27 cellular contexts compared by ENCODE assay signal in genomic region chr1:66553846-66554245, GRCh38. TPM values are rescaled to one million over a fixed set of nuclear protein-coding genes. Genes with fewer than 3 reads are reported as not detected.
DNase-seq lines count a peak whose midpoint lies in the region; ATAC-seq, FAIRE-seq and TF ChIP-seq lines count a peak whose summit lies in the region.
"Had no signal": no experiment of that assay in that cellular context is flagged by ENCODE, and none has a peak within 500 bp of the region (broad histone marks: within the 10 kb centered on the region; RNA-seq: fewer than 3 reads in every experiment).

No MANE protein-coding gene starts in this region.

- no peaks in the 10 kb centered on the region for H3K27me3 Mint-ChIP-seq in astrocyte (ENCODE audit: low read depth, unreplicated experiment)
- peaks cover 11% of the 10 kb centered on the region for H3K27me3 Mint-ChIP-seq in stimulated activated memory B cell treated with anti-CD40 and anti-IgM and Interleukin-4, amounts not matched to agents 10 μg/mL and 1 μg/mL and 100 μg/mL, for 72 hours

- H3K27me3 ChIP-seq in GM23248 (replicated peaks; ENCODE audit: insufficient read depth): no peaks in the 10 kb centered on the region
- no peaks in the 10 kb centered on the region for H3K27me3 ChIP-seq in astrocyte (ENCODE audit: insufficient read depth, low read length)
- H3K27me3 ChIP-seq in smooth muscle cell (ENCODE audit: low read depth): no peaks in the 10 kb centered on the region
- H3K27me3 ChIP-seq: esophagus muscularis mucosa, right atrium auricular region had no signal

- H3K36me3 Mint-ChIP-seq in astrocyte (ENCODE audit: low read depth, unreplicated experiment): peaks cover 4% of the 10 kb centered on the region
- no peaks in the 10 kb centered on the region for H3K36me3 Mint-ChIP-seq in stimulated activated memory B cell treated with anti-CD40 and anti-IgM and Interleukin-4, amounts not matched to agents 10 μg/mL and 1 μg/mL and 100 μg/mL, for 72 hours
- H3K36me3 Mint-ChIP-seq: activated naive CD4-positive, alpha-beta T cell treated with anti-CD3 and anti-CD28 coated beads, Interleukin-2, amount 10 ng/mL, durations not matched to agents 7 days and 5 days; naive thymus-derived CD4-positive, alpha-beta T cell had no signal

- H3K79me2 ChIP-seq in GM23248 (ENCODE audit: insufficient read depth): no peaks in the 10 kb centered on the region
- H3K79me2 ChIP-seq in astrocyte (ENCODE audit: insufficient read depth, low read length): peaks cover 20% of the 10 kb centered on the region
- no peaks in the 10 kb centered on the region for H3K79me2 ChIP-seq in smooth muscle cell (ENCODE audit: low read depth)

- H3K4me3 ChIP-seq in AG04449 (ENCODE audit: low read depth, low read length) (no peak overlapping the region), GM23248 (no peak overlapping the region), astrocyte (ENCODE audit: insufficient read depth, low read depth, low read length) (no peak overlapping the region), foreskin fibroblast (ENCODE audit: low read depth in 1 of 2, low read length in 2 of 2) (no peak overlapping the region), smooth muscle cell (no peak overlapping the region)
- H3K4me3 ChIP-seq: esophagus muscularis mucosa, right atrium auricular region had no signal

- 0 out of 2 replicates have a peak overlapping the region, but pooled peaks have one; percentile 1 for H2AFZ ChIP-seq in GM23248
- no peak overlapping the region for H2AFZ ChIP-seq in astrocyte (ENCODE audit: low read depth, low read length)
- no peak overlapping the region for H2AFZ ChIP-seq in smooth muscle cell (ENCODE audit: low read depth)

- no peaks in the 10 kb centered on the region for H4K20me1 ChIP-seq in GM23248 (ENCODE audit: insufficient read depth)
- no peaks in the 10 kb centered on the region for H4K20me1 ChIP-seq in astrocyte (ENCODE audit: insufficient read depth, low read length)
- no peaks in the 10 kb centered on the region for H4K20me1 ChIP-seq in smooth muscle cell (ENCODE audit: low read depth)

- FAIRE-seq in astrocyte (lab: Jason Lieb, UNC): no peak
- FAIRE-seq: A204.1 had no signal

- CTCF ChIA-PET in AG04449 (lab: Yijun Ruan, JAX): interaction anchor here (1.0 to 1.3 kb wide), 3 partner anchors 9 to 172 kb away, joined by 3 to 5 read pairs (median 4); no protein-coding TSS in a partner anchor

- H3K36me3 ChIP-seq in GM23248 (ENCODE audit: low read depth) (no peaks in the 10 kb centered on the region), astrocyte (ENCODE audit: insufficient read depth, low read length) (no peaks in the 10 kb centered on the region), smooth muscle cell (ENCODE audit: low read depth) (no peaks in the 10 kb centered on the region)
- H3K36me3 ChIP-seq: esophagus muscularis mucosa, right atrium auricular region had no signal

- peak overlapping the region; percentile 59 for H3K27ac Mint-ChIP-seq in astrocyte (ENCODE audit: unreplicated experiment)
- no peak overlapping the region for H3K27ac Mint-ChIP-seq in stimulated activated memory B cell treated with anti-CD40 and anti-IgM and Interleukin-4, amounts not matched to agents 10 μg/mL and 1 μg/mL and 100 μg/mL, for 72 hours
- H3K27ac Mint-ChIP-seq: activated naive CD4-positive, alpha-beta T cell treated with anti-CD3 and anti-CD28 coated beads, Interleukin-2, amount 10 ng/mL, durations not matched to agents 7 days and 5 days; naive thymus-derived CD4-positive, alpha-beta T cell had no signal

- H3K9ac ChIP-seq in GM23248 (no peak overlapping the region), astrocyte (ENCODE audit: low read length) (no peak overlapping the region), smooth muscle cell (ENCODE audit: low read depth) (no peak overlapping the region)
- H3K9ac ChIP-seq: KMS-11 had no signal

- peaks cover 4% of the 10 kb centered on the region for H3K4me1 Mint-ChIP-seq in astrocyte (ENCODE audit: low read depth, unreplicated experiment)
- H3K4me1 Mint-ChIP-seq in stimulated activated memory B cell treated with anti-CD40 and anti-IgM and Interleukin-4, amounts not matched to agents 10 μg/mL and 1 μg/mL and 100 μg/mL, for 72 hours: no peaks in the 10 kb centered on the region
- H3K4me1 Mint-ChIP-seq: activated naive CD4-positive, alpha-beta T cell treated with anti-CD3 and anti-CD28 coated beads, Interleukin-2, amount 10 ng/mL, durations not matched to agents 7 days and 5 days; naive thymus-derived CD4-positive, alpha-beta T cell had no signal

- peaks cover 20% of the 10 kb centered on the region for H3K4me1 ChIP-seq in GM23248 (ENCODE audit: insufficient read depth)
- H3K4me1 ChIP-seq in astrocyte (ENCODE audit: insufficient read depth, low read length): no peaks in the 10 kb centered on the region
- H3K4me1 ChIP-seq in smooth muscle cell (ENCODE audit: low read depth): no peaks in the 10 kb centered on the region
- H3K4me1 ChIP-seq: right atrium auricular region had no signal

- H3F3A ChIP-seq in GM23248 (ENCODE audit: insufficient read depth) (peaks cover 30% of the 10 kb centered on the region), smooth muscle cell (ENCODE audit: low read depth) (no peaks in the 10 kb centered on the region)

- H3K9me3 Mint-ChIP-seq in astrocyte (ENCODE audit: unreplicated experiment): peaks cover 6% of the 10 kb centered on the region
- no peaks in the 10 kb centered on the region for H3K9me3 Mint-ChIP-seq in stimulated activated memory B cell treated with anti-CD40 and anti-IgM and Interleukin-4, amounts not matched to agents 10 μg/mL and 1 μg/mL and 100 μg/mL, for 72 hours
- H3K9me3 Mint-ChIP-seq: activated naive CD4-positive, alpha-beta T cell treated with anti-CD3 and anti-CD28 coated beads, Interleukin-2, amount 10 ng/mL, durations not matched to agents 7 days and 5 days; activated T-cell treated with anti-CD3 and anti-CD28 coated beads, Interleukin-2, amount 50 U/mL, for 4 hours; naive thymus-derived CD4-positive, alpha-beta T cell had no signal

- POLR2A ChIA-PET in AG04449 (lab: Yijun Ruan, JAX): interaction anchor here (0.6 to 1.2 kb wide), 6 partner anchors 9 to 1620 kb away, joined by 3 to 5 read pairs (median 4); partner anchors contain the start of gene SGIP1

- ATAC-seq in stimulated activated memory B cell treated with anti-CD40 and anti-IgM and Interleukin-4, amounts not matched to agents 10 μg/mL and 1 μg/mL and 100 μg/mL, for 72 hours: no peak
- ATAC-seq: activated T-cell treated with anti-CD3 and anti-CD28 coated beads, Interleukin-2, amount 50 U/mL, for 4 hours; left cardiac atrium; naive thymus-derived CD4-positive, alpha-beta T cell had no signal

- H3K4me2 ChIP-seq in GM23248 (ENCODE audit: unreplicated experiment) (no peak overlapping the region), astrocyte (ENCODE audit: low read length) (no peak overlapping the region), smooth muscle cell (no peak overlapping the region)
- H3K4me2 ChIP-seq: KMS-11 had no signal

- no peaks in the 10 kb centered on the region for H3K9me2 ChIP-seq in GM23248 (ENCODE audit: insufficient read depth)

- in situ Hi-C loops in GM23248 (cut with MboI): no loop called here

- H3K9me3 ChIP-seq in GM23248 (ENCODE audit: low read depth) (no peaks in the 10 kb centered on the region), astrocyte (ENCODE audit: insufficient read depth, low read depth, low read length) (no peaks in the 10 kb centered on the region), smooth muscle cell (replicated peaks; ENCODE audit: low read depth) (no peaks in the 10 kb centered on the region)
- H3K9me3 ChIP-seq: esophagus muscularis mucosa, right atrium auricular region had no signal

- TF ChIP-seq CTCF in AG04449 (IDR thresholded peaks at IDR 0.05; ENCODE audit: insufficient read depth, low read length, missing control alignments) (no peak), astrocyte (IDR thresholded peaks at IDR 0.05; ENCODE audit: insufficient read depth, low read depth, low read length) (no peak), foreskin fibroblast (IDR thresholded peaks at IDR 0.05; ENCODE audit: low read depth, low read length) (no peak), GM20000 (IDR thresholded peaks at IDR 0.05; ENCODE audit: extremely low read depth, missing control alignments) (no peak), smooth muscle cell (IDR thresholded peaks at IDR 0.05; ENCODE audit: borderline replicate concordance, insufficient read depth, poor library complexity, severe bottlenecking) (no peak)

- DNase-seq in AG04449 (ENCODE audit: low read depth, low spot score) (peak; percentile 59), GM23248 (peak; percentile 58), astrocyte (ENCODE audit: low read depth) (peak; percentile 68), foreskin fibroblast (peak; percentile 67 to 70), T-helper 2 cell (no peak), GM20000 (ENCODE audit: low spot score) (no peak), smooth muscle cell (lab: John Stamatoyannopoulos, UW; ENCODE audit: unreplicated experiment) (no peak)
- DNase-seq: activated CD4-positive, alpha-beta T cell treated with anti-CD3 and anti-CD28 coated beads for 1 hour; activated CD8-positive, alpha-beta memory T cell treated with anti-CD3 and anti-CD28 coated beads for 24 hours; activated naive CD4-positive, alpha-beta T cell treated with anti-CD3 and anti-CD28 coated beads, Interleukin-2, amount 10 ng/mL, durations not matched to agents 7 days and 5 days; activated T-cell treated with anti-CD3 and anti-CD28 coated beads, Interleukin-2, amount 50 U/mL, for 4 hours; aorta; effector memory CD4-positive, alpha-beta T cell; glutamatergic neuron; left cardiac atrium; naive thymus-derived CD4-positive, alpha-beta T cell; NCI-H187; NCI-H774; SW 1271; trophoblast cell had no signal

- peak overlapping the region; percentile 56 for H3K27ac ChIP-seq in GM23248
- H3K27ac ChIP-seq in astrocyte (ENCODE audit: low read depth, low read length): peak overlapping the region; percentile 50
- H3K27ac ChIP-seq in smooth muscle cell (ENCODE audit: low read depth): no peak overlapping the region
- H3K27ac ChIP-seq: KMS-11, right atrium auricular region had no signal

- 7 to 14% methylated on average over 1 of the region's 1 CpG for WGBS in GM23248 (ENCODE audit: low coverage in 1 of 2, low lambda C conversion rate in 2 of 2, missing lambda C conversion rate in 2 of 2), 2 experiments
- 77% methylated on average over 1 of the region's 1 CpG for WGBS in smooth muscle cell (ENCODE audit: low lambda C conversion rate)

- H3K4me3 Mint-ChIP-seq in astrocyte (ENCODE audit: unreplicated experiment): no peak overlapping the region
- no peak overlapping the region for H3K4me3 Mint-ChIP-seq in stimulated activated memory B cell treated with anti-CD40 and anti-IgM and Interleukin-4, amounts not matched to agents 10 μg/mL and 1 μg/mL and 100 μg/mL, for 72 hours
- H3K4me3 Mint-ChIP-seq: activated naive CD4-positive, alpha-beta T cell treated with anti-CD3 and anti-CD28 coated beads, Interleukin-2, amount 10 ng/mL, durations not matched to agents 7 days and 5 days; activated T-cell treated with anti-CD3 and anti-CD28 coated beads, Interleukin-2, amount 50 U/mL, for 4 hours; naive thymus-derived CD4-positive, alpha-beta T cell had no signal

RNA-seq across cellular contexts. Expression of gene SGIP1, which starts 19.9 kb away (rescaled TPM):
- total RNA-seq in GM23248 (2014; rRNA removed; shearing (Covaris generic)): 2.1 and 4.0 TPM in 2 replicates
- polyA plus RNA-seq in GM23248 (2016; fragmentation: Nextera tagmentation; extraction: Ambion mirVana): 7.3 and 7.7 TPM in 2 replicates
- 4.4 and 8.8 TPM in 2 replicates for total RNA-seq in astrocyte
- 3.5 and 6.1 TPM in 2 replicates for total RNA-seq in smooth muscle cell
- 0.89 and 2.2 TPM in 2 replicates for polyA plus RNA-seq in smooth muscle cell
- total RNA-seq: activated T-cell treated with anti-CD3 and anti-CD28 coated beads, Interleukin-2, amount 50 U/mL, for 4 hours; G401; HT-29; naive thymus-derived CD4-positive, alpha-beta T cell had no signal
- polyA plus RNA-seq: naive thymus-derived CD4-positive, alpha-beta T cell had no signal

Comparison
In these comparisons a context has a peak if more than half of its experiments do, and no peak if none do; other contexts are left out.
1. DNase-seq: peak in AG04449 (single experiment), GM23248 (single experiment), astrocyte (single experiment) and foreskin fibroblast (2 of 2); none in T-helper 2 cell (0 of 5), GM20000 (single experiment) and smooth muscle cell (single experiment).